In the genomic region with DNA sequence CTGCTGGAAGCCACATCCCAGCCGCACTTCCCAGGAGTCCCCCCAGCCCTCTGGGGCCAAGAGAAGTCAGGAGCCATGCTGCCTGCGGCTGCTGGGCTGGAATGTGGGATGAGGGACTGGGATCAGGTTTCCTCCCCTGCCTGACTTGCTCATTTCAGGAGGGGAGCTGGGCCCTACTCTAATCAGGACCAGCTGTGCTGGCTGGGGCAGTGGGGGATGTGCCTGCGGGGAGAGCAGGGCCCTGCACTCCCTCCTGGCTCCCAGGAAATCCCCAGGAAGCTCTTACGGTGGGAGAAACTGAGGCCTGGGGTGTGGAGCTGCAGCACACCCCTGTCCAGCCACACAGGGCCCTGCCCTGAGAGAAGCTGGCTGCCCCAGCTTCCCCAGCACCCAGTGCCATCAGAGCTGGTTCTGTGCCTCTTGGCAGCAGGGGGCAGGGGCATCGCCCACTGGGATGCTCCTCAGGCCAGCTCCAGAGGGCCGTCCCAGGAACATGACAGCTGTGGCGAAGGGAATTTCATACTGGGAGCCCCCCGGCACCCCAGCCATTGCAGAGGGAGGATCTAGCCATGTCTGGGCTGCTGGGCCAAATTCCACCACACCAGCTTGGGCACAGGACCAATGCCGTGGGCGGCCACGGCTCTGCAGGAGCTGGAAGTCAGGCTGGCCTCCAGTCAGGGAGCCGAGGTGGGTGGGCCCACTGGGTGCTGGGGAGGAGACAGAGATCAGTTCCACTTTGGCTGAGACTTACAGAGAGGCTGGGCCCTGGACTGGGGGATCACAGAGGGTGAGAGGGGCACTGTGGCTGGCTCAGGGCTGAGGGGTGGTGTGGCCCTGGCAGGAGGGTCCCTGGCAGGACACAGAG, we compare ENCODE assay signal across 8 cellular contexts. TPM values are rescaled to one million over a fixed set of nuclear protein-coding genes. Genes with fewer than 3 reads are reported as not detected.
DNase-seq lines count a peak whose midpoint lies in the region; ATAC-seq and TF ChIP-seq lines count a peak whose summit lies in the region.

No MANE protein-coding gene starts in this region.

- no CpG with 5 or more reads among the region's 12 CpGs for WGBS in H9 (ENCODE audit: extremely low coverage, insufficient read length, low lambda C conversion rate)

- no peak overlapping the region for H3K4ac ChIP-seq in H9 (ENCODE audit: low read depth, low read length)

- H3K9ac ChIP-seq in H9 (ENCODE audit: extremely low read depth, insufficient read length, low read length) = no peak overlapping the region
- H3K9ac ChIP-seq in adipocyte (ENCODE audit: low read length) = peak overlapping the region; percentile 58

- H3K36me3 ChIP-seq in adipocyte (ENCODE audit: control insufficient read depth, insufficient read depth, low read length, severe bottlenecking) (no peaks in the 10 kb centered on the region), right atrium auricular region (no peaks in the 10 kb centered on the region)

- no peak overlapping the region for H3K23ac ChIP-seq in H9 (ENCODE audit: insufficient read length, low read depth, low read length)

- H3K4me1 Mint-ChIP-seq in H9 = peaks cover 10 to 29% of the 10 kb centered on the region in 2 experiments

- H3K9me3 ChIP-seq in H9 (ENCODE audit: control insufficient read depth, low read depth, low read length) (no peaks in the 10 kb centered on the region), adipocyte (ENCODE audit: control insufficient read depth, low read length) (no peaks in the 10 kb centered on the region), right atrium auricular region (no peaks in the 10 kb centered on the region)

- H2AFZ ChIP-seq in H9 (ENCODE audit: low read length) = no peak overlapping the region

- H3K23me2 ChIP-seq in H9 (ENCODE audit: insufficient read length, low read depth, low read length, poor library complexity, severe bottlenecking) = no peaks in the 10 kb centered on the region

- no peak overlapping the region for H3K56ac ChIP-seq in H9 (ENCODE audit: insufficient read length, low read depth, low read length)

- H3K27ac ChIP-seq in H9 (ENCODE audit: insufficient read length, low read depth, low read length) (no peak overlapping the region), right atrium auricular region (no peak overlapping the region)

- no peaks in the 10 kb centered on the region for H3K79me1 ChIP-seq in H9 (ENCODE audit: insufficient read depth, low read depth, low read length, poor library complexity, severe bottlenecking)

- no peaks in the 10 kb centered on the region for H4K20me1 ChIP-seq in H9 (ENCODE audit: control insufficient read depth, insufficient read depth, insufficient read length)

- TF ChIP-seq CTCF in H9 (conservative IDR thresholded peaks at IDR 0.05) (no peak), right atrium auricular region (IDR thresholded peaks at IDR 0.05) (no peak)

- peak overlapping the region; percentile 19 for H3K4me3 ChIP-seq in adipocyte (ENCODE audit: low read length)
- no peak overlapping the region for H3K4me3 ChIP-seq in right atrium auricular region

- H3K27me3 ChIP-seq in H9 (ENCODE audit: insufficient read depth, low read length) (no peaks in the 10 kb centered on the region), adipocyte (replicated peaks; ENCODE audit: control insufficient read depth, insufficient read depth, low read length) (peaks cover 3% of the 10 kb centered on the region), right atrium auricular region (no peaks in the 10 kb centered on the region)

- peak overlapping the region; percentile 53 for H3K18ac ChIP-seq in H9 (ENCODE audit: insufficient read length, low read depth, low read length)

- H3K9me3 Mint-ChIP-seq in H9 = no peaks in the 10 kb centered on the region

- H3K79me2 ChIP-seq in H9 (ENCODE audit: insufficient read depth, low read length) = no peaks in the 10 kb centered on the region

- H3K14ac ChIP-seq in H9 (ENCODE audit: insufficient read depth, low read length) = peak overlapping the region; percentile 23; the same call in 1 of the 2 replicates

- peak; percentile 86 for DNase-seq in H9
- peak; percentile 94 for DNase-seq in adipocyte (ENCODE audit: low read depth)
- DNase-seq in right atrium auricular region (ENCODE audit: low spot score) = peak; percentile 66
- DNase-seq in stromal cell of bone marrow (ENCODE audit: low read depth) = peak; percentile 77
- DNase-seq in NCI-H2107 treated with DMSO at 0.1 percent for 48 hours (lab: John Stamatoyannopoulos, UW; ENCODE audit: unreplicated experiment) = no peak
- no peak for DNase-seq in DMS153 treated with DMSO at 0.1 percent for 48 hours (lab: John Stamatoyannopoulos, UW; ENCODE audit: unreplicated experiment)

- H3K27me3 Mint-ChIP-seq in H9 (ENCODE audit: low read depth) = peaks cover 35% of the 10 kb centered on the region

- no peak overlapping the region for H2BK5ac ChIP-seq in H9 (ENCODE audit: insufficient read length, low read length)

- no peak overlapping the region for H2BK12ac ChIP-seq in H9 (ENCODE audit: insufficient read length, low read depth, low read length)

- H4K5ac ChIP-seq in H9 (ENCODE audit: insufficient read length, low read depth, low read length) = no peak overlapping the region

- H4K8ac ChIP-seq in H9 (replicated peaks; ENCODE audit: insufficient read length, low read depth, low read length) = no peak overlapping the region

- H2BK20ac ChIP-seq in H9 (ENCODE audit: low read depth, low read length, poor library complexity, severe bottlenecking) = no peak overlapping the region

- H3K4me1 ChIP-seq in H9 (ENCODE audit: insufficient read depth, low read length) = no peaks in the 10 kb centered on the region
- H3K4me1 ChIP-seq in adipocyte (ENCODE audit: control insufficient read depth, insufficient read depth, low read length) = peaks cover 16% of the 10 kb centered on the region
- peaks cover 0 to 14% of the 10 kb centered on the region in 2 donors for H3K4me1 ChIP-seq in right atrium auricular region

- ATAC-seq in HG02642 (IDR thresholded peaks at IDR 0.05; ENCODE audit: poor library complexity, unreplicated experiment) = no peak
- ATAC-seq in HG03280 (IDR thresholded peaks at IDR 0.05; ENCODE audit: unreplicated experiment) = no peak

- no peak overlapping the region for H2BK120ac ChIP-seq in H9 (ENCODE audit: low read depth, low read length, poor library complexity, severe bottlenecking)

- no peaks in the 10 kb centered on the region for H3K36me3 Mint-ChIP-seq in H9 (ENCODE audit: insufficient read depth in 1 of 3, low read depth in 3 of 3)

- H3K4me2 ChIP-seq in H9 (ENCODE audit: insufficient read depth, insufficient read length, low read length) = no peak overlapping the region

- no peak overlapping the region for H4K91ac ChIP-seq in H9 (ENCODE audit: insufficient read length, low read depth, low read length)

- H3K4me3 Mint-ChIP-seq in H9 = no peak overlapping the region; a peak in 1 of 5 replicates

- no peak overlapping the region for H2BK15ac ChIP-seq in H9 (ENCODE audit: low read depth, low read length)

- peak overlapping the region in 2 of 3 experiments; percentile 23 to 76; a peak in 2 of 7 replicates for H3K27ac Mint-ChIP-seq in H9

- no peak overlapping the region for H3T11ph ChIP-seq in H9 (ENCODE audit: low read length)

- no peak overlapping the region for H2AK5ac ChIP-seq in H9 (ENCODE audit: insufficient read length, low read length)

RNA-seq across cellular contexts. Expression of gene PRSS38, which starts 21.3 kb away (rescaled TPM):
- total RNA-seq in H9 (2021) (not detected in 2 replicates), right atrium auricular region (not detected)

RNA-seq across cellular contexts. Expression of gene SNAP47, which starts 58.9 kb away (rescaled TPM):
- 44.1 TPM in 2 replicates for total RNA-seq in H9 (2021)
- total RNA-seq in right atrium auricular region = 100 to 1,000 TPM in 1 of 2 donors, 10 to 100 TPM in 1; 39.1 to 102 TPM

RNA-seq across cellular contexts. Expression of gene JMJD4, which starts 59.1 kb away (rescaled TPM):
- total RNA-seq in H9 (2021) (24.4 and 26.0 TPM in 2 replicates), right atrium auricular region (10 to 100 TPM; 11.0 to 11.1 TPM)

Comparison
In these comparisons a context has a peak if more than half of its experiments do, and no peak if none do; other contexts are left out.
1. DNase-seq: peak in H9 (single experiment), adipocyte (single experiment), right atrium auricular region (single experiment) and stromal cell of bone marrow (single experiment); none in NCI-H2107 treated with DMSO at 0.1 percent for 48 hours (single experiment) and DMS153 treated with DMSO at 0.1 percent for 48 hours (single experiment).